ENCODE assay signal across 13 cellular contexts in the genomic region with DNA sequence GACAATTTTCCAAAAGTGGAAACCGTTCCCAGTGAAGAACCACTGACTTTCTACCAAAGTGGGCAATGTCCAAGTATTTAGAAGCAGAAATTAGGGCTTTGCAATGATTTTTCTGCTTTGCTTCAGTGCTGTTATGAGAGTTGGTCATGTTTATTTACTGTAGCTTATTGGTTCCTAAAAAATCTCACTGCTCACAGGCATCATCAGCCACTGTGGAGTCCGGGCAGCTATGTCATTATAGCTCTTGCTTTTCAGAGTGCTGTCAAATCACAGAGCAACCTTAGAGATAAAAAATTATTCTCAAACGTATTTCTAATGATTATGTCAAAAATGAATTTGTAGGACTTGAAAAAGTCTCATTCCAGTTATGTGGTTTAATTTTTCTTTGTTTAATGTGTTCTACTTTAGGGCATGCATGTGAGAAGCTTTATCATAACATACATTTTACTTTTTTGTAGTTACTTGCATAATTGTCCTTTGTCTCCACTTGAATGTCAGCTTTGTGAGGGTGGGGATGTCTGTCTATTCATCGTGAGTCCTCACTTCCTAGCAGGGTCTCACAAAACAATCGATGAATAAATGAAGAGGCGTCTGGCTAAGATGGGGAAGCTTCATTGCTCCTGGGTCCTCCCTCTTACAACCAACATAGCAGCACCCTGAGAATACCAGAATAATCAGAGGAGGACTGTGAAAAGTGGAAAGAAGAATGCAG.
DNase-seq lines count a peak whose midpoint lies in the region; ATAC-seq and TF ChIP-seq lines count a peak whose summit lies in the region.
"Had no signal": no experiment of that assay in that cellular context is flagged by ENCODE, and none has a peak within 500 bp of the region (broad histone marks: within the 10 kb centered on the region; RNA-seq: fewer than 3 reads in every experiment).

No MANE protein-coding gene starts in this region.

- H3K4me1 ChIP-seq in HCT116 (ENCODE audit: control insufficient read depth in 1 of 2, insufficient read depth in 2 of 2, low read length in 2 of 2) (peaks cover 3 to 10% of the 10 kb centered on the region in 2 experiments; a peak in 3 of 4 replicates), gastroesophageal sphincter (peaks cover 0 to 19% (median 0%) of the 10 kb centered on the region in 3 donors), osteoblast (ENCODE audit: insufficient read depth, low read length) (peaks cover 9% of the 10 kb centered on the region)

- H3K9me3 ChIP-seq in HCT116 (ENCODE audit: control insufficient read depth in 1 of 2, insufficient read depth in 1 of 2, low read depth in 1 of 2, low read length in 2 of 2) (no peaks in the 10 kb centered on the region), gastroesophageal sphincter (no peaks in the 10 kb centered on the region), osteoblast (ENCODE audit: low read depth, low read length) (no peaks in the 10 kb centered on the region)

- H3K4me3 ChIP-seq in HCT116 (replicated peaks in 1 of 2; ENCODE audit: low read depth in 1 of 2, low read length in 2 of 2) (no peak overlapping the region), gastroesophageal sphincter (no peak overlapping the region), osteoblast (ENCODE audit: insufficient read depth, low read length) (no peak overlapping the region)

- TF ChIP-seq POLR2A in HCT116 (IDR thresholded peaks at IDR 0.05; ENCODE audit: borderline replicate concordance, extremely low read depth, insufficient read depth, insufficient read length): no peak
- no peak for TF ChIP-seq POLR2A in gastroesophageal sphincter (IDR thresholded peaks at IDR 0.05)

- no peaks in the 10 kb centered on the region for H3K36me3 ChIP-seq in HCT116 (ENCODE audit: control insufficient read depth in 1 of 2, insufficient read depth in 2 of 2, low read length in 2 of 2)
- peaks cover 0 to 8% of the 10 kb centered on the region in 2 donors for H3K36me3 ChIP-seq in gastroesophageal sphincter
- H3K36me3 ChIP-seq in osteoblast (ENCODE audit: insufficient read depth, low read length): no peaks in the 10 kb centered on the region

- H4K20me1 ChIP-seq in HCT116 (ENCODE audit: insufficient read depth): no peaks in the 10 kb centered on the region
- no peaks in the 10 kb centered on the region for H4K20me1 ChIP-seq in osteoblast (ENCODE audit: insufficient read depth, low read length)

- no peaks in the 10 kb centered on the region for H3K79me2 ChIP-seq in HCT116 (ENCODE audit: insufficient read depth, low read length)
- no peaks in the 10 kb centered on the region for H3K79me2 ChIP-seq in osteoblast (ENCODE audit: insufficient read depth, low read length)

- TF ChIP-seq EP300 in gastroesophageal sphincter (IDR thresholded peaks at IDR 0.05): no peak

- ATAC-seq in HCT116 (no peak), gastroesophageal sphincter (no peak)
- ATAC-seq: Panc1 had no signal

- no peak overlapping the region for H2AFZ ChIP-seq in HCT116 (ENCODE audit: low read depth, low read length, poor library complexity, severe bottlenecking)
- no peak overlapping the region for H2AFZ ChIP-seq in osteoblast (ENCODE audit: low read length)

- no TSS peak for BruUV-seq in HCT116 (replicated peaks; lab: Mats Ljungman, UMichigan)

- TF ChIP-seq CTCF in HCT116 (IDR thresholded peaks at IDR 0.05 in 2 of 3, conservative IDR thresholded peaks at IDR 0.05 in 1 of 3; ENCODE audit: borderline replicate concordance in 1 of 3, insufficient read depth in 1 of 3, low read depth in 2 of 3, low read length in 2 of 3) (no peak), gastroesophageal sphincter (IDR thresholded peaks at IDR 0.05) (no peak), osteoblast (IDR thresholded peaks at IDR 0.05; ENCODE audit: extremely low read depth, low read depth, low read length) (no peak), GM10266 (IDR thresholded peaks at IDR 0.05; ENCODE audit: control insufficient read depth, insufficient read depth, low read depth, missing control alignments) (no peak)

- CTCF ChIA-PET in HCT116 (lab: Charles Lee): interaction anchor here (1.4 to 1.5 kb wide), 2 partner anchors 24 to 47 kb away, joined by 3 read pairs; no protein-coding TSS in a partner anchor

- DNase-seq in HCT116 (ENCODE audit: low read depth, low spot score) (no peak), SK-MEL-5 (ENCODE audit: low read depth, low spot score) (peak; percentile 75), osteoblast (ENCODE audit: insufficient read length, low spot score, missing footprints) (no peak), iPS-NIHi11 (ENCODE audit: low spot score) (no peak), NCI-H510A treated with DMSO at 0.1 percent for 48 hours (lab: John Stamatoyannopoulos, UW) (no peak), NCI-H2171 treated with DMSO at 0.1 percent for 48 hours (lab: John Stamatoyannopoulos, UW) (no peak), GM10266 (ENCODE audit: extremely low spot score) (no peak)
- DNase-seq: CD8-positive, alpha-beta memory T cell; NCI-H1417 treated with DMSO at 0.1 percent for 48 hours; NCI-H187 treated with DMSO at 0.1 percent for 48 hours had no signal

- peak overlapping the region; percentile 38 for H3K4me2 ChIP-seq in HCT116 (ENCODE audit: low read length)
- peak overlapping the region; percentile 13 for H3K4me2 ChIP-seq in osteoblast (ENCODE audit: insufficient read depth, low read length)
- H3K4me2 ChIP-seq: KMS-11 had no signal

- RAD21 ChIA-PET in HCT116 (lab: Charles Lee; ENCODE audit: low non-redundant PET in 1 of 2, low total read pairs in 2 of 2, uncharacterized antibody in 2 of 2, unreplicated experiment in 2 of 2): no interaction called here

- H3K9ac ChIP-seq in HCT116 (ENCODE audit: low read length): no peak overlapping the region
- H3K9ac ChIP-seq: KMS-11 had no signal

- intact Hi-C loops in HCT116 (cut with micrococcal nuclease): no loop called here

- POLR2A ChIA-PET in HCT116 (lab: Charles Lee): no interaction called here

- H3K27ac ChIP-seq in HCT116 (ENCODE audit: low read depth, low read length) (no peak overlapping the region), gastroesophageal sphincter (peak overlapping the region in 3 of 4 donors; percentile 12 to 35 (median 20)), osteoblast (ENCODE audit: low read depth, low read length) (peak overlapping the region; percentile 31)
- H3K27ac ChIP-seq: KMS-11 had no signal

- in situ Hi-C loops in SK-MEL-5 (cut with HindIII; ENCODE audit: low pct_unique_long_range_greater_than_20kb, low sequenced_read_pairs): no loop called here

- TF ChIP-seq RAD21 in HCT116 (IDR thresholded peaks at IDR 0.05; ENCODE audit: low read depth): no peak

- 52 to 65% methylated on average over 4 to 6 of the region's 6 CpGs for WGBS in gastroesophageal sphincter (ENCODE audit: low coverage in 1 of 2), 2 donors

- H3K27me3 ChIP-seq in HCT116 (ENCODE audit: insufficient read depth, low read length) (no peaks in the 10 kb centered on the region), gastroesophageal sphincter (no peaks in the 10 kb centered on the region), osteoblast (ENCODE audit: insufficient read depth, low read length) (no peaks in the 10 kb centered on the region)

- H3K9me2 ChIP-seq in HCT116 (ENCODE audit: insufficient read depth): no peaks in the 10 kb centered on the region

TF ChIP-seq in HCT116, 20 proteins besides CTCF, POLR2A, EP300 and RAD21 (continues in another document):
- no peak for TF ChIP-seq ELF1 (IDR thresholded peaks at IDR 0.05; ENCODE audit: borderline replicate concordance, low read depth)
- no peak for TF ChIP-seq TCF7L2 (IDR thresholded peaks at IDR 0.05; ENCODE audit: borderline replicate concordance, extremely low read depth, insufficient read depth, insufficient read length)
- no peak for TF ChIP-seq CEBPB (IDR thresholded peaks at IDR 0.05; ENCODE audit: low read depth)
- TF ChIP-seq EZH2 (IDR thresholded peaks at IDR 0.05): no peak
- TF ChIP-seq SIN3A (IDR thresholded peaks at IDR 0.05; ENCODE audit: low read depth): no peak
- TF ChIP-seq, protein P1, sequence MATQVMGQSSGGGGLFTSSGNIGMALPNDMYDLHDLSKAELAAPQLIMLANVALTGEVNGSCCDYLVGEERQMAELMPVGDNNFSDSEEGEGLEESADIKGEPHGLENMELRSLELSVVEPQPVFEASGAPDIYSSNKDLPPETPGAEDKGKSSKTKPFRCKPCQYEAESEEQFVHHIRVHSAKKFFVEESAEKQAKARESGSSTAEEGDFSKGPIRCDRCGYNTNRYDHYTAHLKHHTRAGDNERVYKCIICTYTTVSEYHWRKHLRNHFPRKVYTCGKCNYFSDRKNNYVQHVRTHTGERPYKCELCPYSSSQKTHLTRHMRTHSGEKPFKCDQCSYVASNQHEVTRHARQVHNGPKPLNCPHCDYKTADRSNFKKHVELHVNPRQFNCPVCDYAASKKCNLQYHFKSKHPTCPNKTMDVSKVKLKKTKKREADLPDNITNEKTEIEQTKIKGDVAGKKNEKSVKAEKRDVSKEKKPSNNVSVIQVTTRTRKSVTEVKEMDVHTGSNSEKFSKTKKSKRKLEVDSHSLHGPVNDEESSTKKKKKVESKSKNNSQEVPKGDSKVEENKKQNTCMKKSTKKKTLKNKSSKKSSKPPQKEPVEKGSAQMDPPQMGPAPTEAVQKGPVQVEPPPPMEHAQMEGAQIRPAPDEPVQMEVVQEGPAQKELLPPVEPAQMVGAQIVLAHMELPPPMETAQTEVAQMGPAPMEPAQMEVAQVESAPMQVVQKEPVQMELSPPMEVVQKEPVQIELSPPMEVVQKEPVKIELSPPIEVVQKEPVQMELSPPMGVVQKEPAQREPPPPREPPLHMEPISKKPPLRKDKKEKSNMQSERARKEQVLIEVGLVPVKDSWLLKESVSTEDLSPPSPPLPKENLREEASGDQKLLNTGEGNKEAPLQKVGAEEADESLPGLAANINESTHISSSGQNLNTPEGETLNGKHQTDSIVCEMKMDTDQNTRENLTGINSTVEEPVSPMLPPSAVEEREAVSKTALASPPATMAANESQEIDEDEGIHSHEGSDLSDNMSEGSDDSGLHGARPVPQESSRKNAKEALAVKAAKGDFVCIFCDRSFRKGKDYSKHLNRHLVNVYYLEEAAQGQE (IDR thresholded peaks at IDR 0.05; ENCODE audit: low read depth): no peak
- no peak for TF ChIP-seq CBX3 (IDR thresholded peaks at IDR 0.05; ENCODE audit: low read depth)
- TF ChIP-seq EGR1 (IDR thresholded peaks at IDR 0.05; ENCODE audit: low read depth): no peak
- TF ChIP-seq EZH2phosphoT487 (IDR thresholded peaks at IDR 0.05; ENCODE audit: borderline replicate concordance): no peak
- TF ChIP-seq FOSL1 (IDR thresholded peaks at IDR 0.05; ENCODE audit: low read depth): no peak
- no peak for TF ChIP-seq SRF (IDR thresholded peaks at IDR 0.05; ENCODE audit: low read depth)
- no peak for TF ChIP-seq SP1 (IDR thresholded peaks at IDR 0.05; ENCODE audit: low read depth)
